Comparison of ENCODE assay signal across 1 cellular context in genomic region chr1:213326666-213327317, GRCh38.
TF ChIP-seq lines count a peak whose summit lies in the region.

No MANE protein-coding gene starts in this region.

TF ChIP-seq in A549, 52 proteins besides CTCF, POLR2A, EP300 and RAD21 (continued from another document):
- TF ChIP-seq, protein P1, sequence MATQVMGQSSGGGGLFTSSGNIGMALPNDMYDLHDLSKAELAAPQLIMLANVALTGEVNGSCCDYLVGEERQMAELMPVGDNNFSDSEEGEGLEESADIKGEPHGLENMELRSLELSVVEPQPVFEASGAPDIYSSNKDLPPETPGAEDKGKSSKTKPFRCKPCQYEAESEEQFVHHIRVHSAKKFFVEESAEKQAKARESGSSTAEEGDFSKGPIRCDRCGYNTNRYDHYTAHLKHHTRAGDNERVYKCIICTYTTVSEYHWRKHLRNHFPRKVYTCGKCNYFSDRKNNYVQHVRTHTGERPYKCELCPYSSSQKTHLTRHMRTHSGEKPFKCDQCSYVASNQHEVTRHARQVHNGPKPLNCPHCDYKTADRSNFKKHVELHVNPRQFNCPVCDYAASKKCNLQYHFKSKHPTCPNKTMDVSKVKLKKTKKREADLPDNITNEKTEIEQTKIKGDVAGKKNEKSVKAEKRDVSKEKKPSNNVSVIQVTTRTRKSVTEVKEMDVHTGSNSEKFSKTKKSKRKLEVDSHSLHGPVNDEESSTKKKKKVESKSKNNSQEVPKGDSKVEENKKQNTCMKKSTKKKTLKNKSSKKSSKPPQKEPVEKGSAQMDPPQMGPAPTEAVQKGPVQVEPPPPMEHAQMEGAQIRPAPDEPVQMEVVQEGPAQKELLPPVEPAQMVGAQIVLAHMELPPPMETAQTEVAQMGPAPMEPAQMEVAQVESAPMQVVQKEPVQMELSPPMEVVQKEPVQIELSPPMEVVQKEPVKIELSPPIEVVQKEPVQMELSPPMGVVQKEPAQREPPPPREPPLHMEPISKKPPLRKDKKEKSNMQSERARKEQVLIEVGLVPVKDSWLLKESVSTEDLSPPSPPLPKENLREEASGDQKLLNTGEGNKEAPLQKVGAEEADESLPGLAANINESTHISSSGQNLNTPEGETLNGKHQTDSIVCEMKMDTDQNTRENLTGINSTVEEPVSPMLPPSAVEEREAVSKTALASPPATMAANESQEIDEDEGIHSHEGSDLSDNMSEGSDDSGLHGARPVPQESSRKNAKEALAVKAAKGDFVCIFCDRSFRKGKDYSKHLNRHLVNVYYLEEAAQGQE (IDR thresholded peaks at IDR 0.05): no peak
- TF ChIP-seq TP53 (CRISPR knock-in tag; IDR thresholded peaks at IDR 0.05) (no peak), FOXS1 (CRISPR knock-in tag; IDR thresholded peaks at IDR 0.05) (no peak), USF2 (IDR thresholded peaks at IDR 0.05) (no peak), PHF8 (IDR thresholded peaks at IDR 0.05; ENCODE audit: borderline replicate concordance, low read depth) (no peak), NR3C1 (IDR thresholded peaks at IDR 0.05) (no peak)
- TF ChIP-seq, protein P2, sequence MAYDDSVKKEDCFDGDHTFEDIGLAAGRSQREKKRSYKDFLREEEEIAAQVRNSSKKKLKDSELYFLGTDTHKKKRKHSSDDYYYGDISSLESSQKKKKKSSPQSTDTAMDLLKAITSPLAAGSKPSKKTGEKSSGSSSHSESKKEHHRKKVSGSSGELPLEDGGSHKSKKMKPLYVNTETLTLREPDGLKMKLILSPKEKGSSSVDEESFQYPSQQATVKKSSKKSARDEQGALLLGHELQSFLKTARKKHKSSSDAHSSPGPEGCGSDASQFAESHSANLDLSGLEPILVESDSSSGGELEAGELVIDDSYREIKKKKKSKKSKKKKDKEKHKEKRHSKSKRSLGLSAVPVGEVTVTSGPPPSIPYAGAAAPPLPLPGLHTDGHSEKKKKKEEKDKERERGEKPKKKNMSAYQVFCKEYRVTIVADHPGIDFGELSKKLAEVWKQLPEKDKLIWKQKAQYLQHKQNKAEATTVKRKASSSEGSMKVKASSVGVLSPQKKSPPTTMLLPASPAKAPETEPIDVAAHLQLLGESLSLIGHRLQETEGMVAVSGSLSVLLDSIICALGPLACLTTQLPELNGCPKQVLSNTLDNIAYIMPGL (CRISPR knock-in tag; IDR thresholded peaks at IDR 0.05; ENCODE audit: borderline replicate concordance): no peak
